In genomic region chr12:48331389-48331788, GRCh38 we compare ENCODE assay signal across 13 cellular contexts. TPM values are rescaled to one million over a fixed set of nuclear protein-coding genes. Genes with fewer than 3 reads are reported as not detected.
DNase-seq lines count a peak whose midpoint lies in the region; ATAC-seq and TF ChIP-seq lines count a peak whose summit lies in the region.
"Had no signal": no experiment of that assay in that cellular context is flagged by ENCODE, and none has a peak within 500 bp of the region (broad histone marks: within the 10 kb centered on the region; RNA-seq: fewer than 3 reads in every experiment).

No MANE protein-coding gene starts in this region.

- no peaks in the 10 kb centered on the region for H3K9me2 ChIP-seq in Karpas-422 (replicated peaks; ENCODE audit: insufficient read depth, low read length)
- H3K9me2 ChIP-seq in PC-9 (ENCODE audit: insufficient read depth) = no peaks in the 10 kb centered on the region

- peaks cover under 1 to 3% of the 10 kb centered on the region in 2 donors for H3K36me3 Mint-ChIP-seq in stimulated activated naive B cell treated with anti-CD40 and anti-IgM and Interleukin-4, amounts not matched to agents 10 μg/mL and 1 μg/mL and 100 μg/mL, for 72 hours
- H3K36me3 Mint-ChIP-seq: CD8-positive, alpha-beta T cell had no signal

- intact Hi-C loops in PC-9 (cut with micrococcal nuclease; ENCODE audit: unreplicated experiment) = no loop called here
- intact Hi-C loops in upper lobe of right lung (cut with DNase I) = no loop called here

- H3K4me1 Mint-ChIP-seq in stimulated activated naive B cell treated with anti-CD40 and anti-IgM and Interleukin-4, amounts not matched to agents 10 μg/mL and 1 μg/mL and 100 μg/mL, for 72 hours = peaks cover 0 to 9% of the 10 kb centered on the region in 2 donors
- H3K4me1 Mint-ChIP-seq: B cell, H9 had no signal

- no peak overlapping the region for H3K4me3 Mint-ChIP-seq in stimulated activated naive B cell treated with anti-CD40 and anti-IgM and Interleukin-4, amounts not matched to agents 10 μg/mL and 1 μg/mL and 100 μg/mL, for 72 hours
- H3K4me3 Mint-ChIP-seq: B cell; CD8-positive, alpha-beta T cell; H9 had no signal

- H3K4me1 ChIP-seq in Karpas-422 (ENCODE audit: low read length) (peaks cover 12% of the 10 kb centered on the region), PC-9 (replicated peaks; ENCODE audit: insufficient read depth) (peaks cover 6% of the 10 kb centered on the region), upper lobe of right lung (peaks cover 1% of the 10 kb centered on the region), osteoblast (ENCODE audit: insufficient read depth, low read length) (no peaks in the 10 kb centered on the region)

- no peak overlapping the region for H3K4me2 ChIP-seq in Karpas-422 (ENCODE audit: low read depth, low read length, poor library complexity, severe bottlenecking)
- H3K4me2 ChIP-seq in PC-9 = peak overlapping the region; percentile 31; the same call in 1 of the 2 replicates
- H3K4me2 ChIP-seq in osteoblast (ENCODE audit: insufficient read depth, low read length) = no peak overlapping the region
- H3K4me2 ChIP-seq: BLaER1 treated with 17β-estradiol and CSF1 and Interleukin-3, amounts not matched to agents 10 nM and 100 nM had no signal

- H3F3A ChIP-seq in PC-9 (ENCODE audit: insufficient read depth, low read depth) = 0 out of 2 replicates have a peak, but pooled peaks cover 10% of the 10 kb centered on the region

- H3K27me3 ChIP-seq in Karpas-422 (ENCODE audit: low read length) (no peaks in the 10 kb centered on the region), PC-9 (ENCODE audit: insufficient read depth, low read depth) (peaks cover 19% of the 10 kb centered on the region), upper lobe of right lung (peaks cover 3% of the 10 kb centered on the region), osteoblast (ENCODE audit: insufficient read depth, low read length) (no peaks in the 10 kb centered on the region)
- H3K27me3 ChIP-seq: BLaER1 treated with 17β-estradiol and CSF1 and Interleukin-3, amounts not matched to agents 10 nM and 100 nM had no signal

- H3K9me3 ChIP-seq in Karpas-422 (ENCODE audit: low read length) (no peaks in the 10 kb centered on the region), PC-9 (ENCODE audit: insufficient read depth, low read depth) (no peaks in the 10 kb centered on the region), upper lobe of right lung (no peaks in the 10 kb centered on the region), osteoblast (ENCODE audit: low read depth, low read length) (no peaks in the 10 kb centered on the region)

- H3K27me3 Mint-ChIP-seq in stimulated activated naive B cell treated with anti-CD40 and anti-IgM and Interleukin-4, amounts not matched to agents 10 μg/mL and 1 μg/mL and 100 μg/mL, for 72 hours = peaks cover 12 to 15% of the 10 kb centered on the region in 2 donors

- POLR2A ChIA-PET in PC-9 (lab: Charles Lee; ENCODE audit: unreplicated experiment) = no interaction called here

- H3K4me3 ChIP-seq in Karpas-422 (ENCODE audit: low read length) = no peak overlapping the region
- no peak overlapping the region for H3K4me3 ChIP-seq in PC-9
- H3K4me3 ChIP-seq in epithelial cell of esophagus (ENCODE audit: low read length) = no peak overlapping the region
- no peak overlapping the region for H3K4me3 ChIP-seq in upper lobe of right lung
- H3K4me3 ChIP-seq in osteoblast (ENCODE audit: insufficient read depth, low read length) = no peak overlapping the region
- H3K4me3 ChIP-seq: BLaER1 treated with 17β-estradiol and CSF1 and Interleukin-3, amounts not matched to agents 10 nM and 100 nM; GM12878 had no signal

- no TSS peak for BruUV-seq in PC-9 (replicated peaks; lab: Mats Ljungman, UMichigan)

- ATAC-seq in upper lobe of right lung = peak; percentile 34
- no peak for ATAC-seq in stimulated activated naive B cell treated with anti-CD40 and anti-IgM and Interleukin-4, amounts not matched to agents 10 μg/mL and 1 μg/mL and 100 μg/mL, for 72 hours (replicated peaks)
- ATAC-seq: CD8-positive, alpha-beta T cell; GM12878 had no signal

- H4K20me1 ChIP-seq in Karpas-422 (ENCODE audit: insufficient read depth, low read depth, low read length) (no peaks in the 10 kb centered on the region), PC-9 (ENCODE audit: insufficient read depth) (no peaks in the 10 kb centered on the region), osteoblast (ENCODE audit: insufficient read depth, low read length) (no peaks in the 10 kb centered on the region)
- H4K20me1 ChIP-seq: BLaER1 treated with 17β-estradiol and CSF1 and Interleukin-3, amounts not matched to agents 10 nM and 100 nM had no signal

- H3K9me3 Mint-ChIP-seq in stimulated activated naive B cell treated with anti-CD40 and anti-IgM and Interleukin-4, amounts not matched to agents 10 μg/mL and 1 μg/mL and 100 μg/mL, for 72 hours = no peaks in the 10 kb centered on the region
- H3K9me3 Mint-ChIP-seq: CD8-positive, alpha-beta T cell had no signal

- no peak overlapping the region for H3K9ac ChIP-seq in Karpas-422 (ENCODE audit: low read length)
- H3K9ac ChIP-seq: BLaER1 treated with 17β-estradiol and CSF1 and Interleukin-3, amounts not matched to agents 10 nM and 100 nM had no signal

- H2AFZ ChIP-seq in Karpas-422 (ENCODE audit: low read length) (no peak overlapping the region), PC-9 (no peak overlapping the region), osteoblast (ENCODE audit: low read length) (no peak overlapping the region)

- H3K79me2 ChIP-seq in Karpas-422 (ENCODE audit: low read length) = no peaks in the 10 kb centered on the region
- H3K79me2 ChIP-seq in PC-9 (ENCODE audit: low read depth) = no peaks in the 10 kb centered on the region
- no peaks in the 10 kb centered on the region for H3K79me2 ChIP-seq in osteoblast (ENCODE audit: insufficient read depth, low read length)

- no peak overlapping the region for H3K27ac Mint-ChIP-seq in stimulated activated naive B cell treated with anti-CD40 and anti-IgM and Interleukin-4, amounts not matched to agents 10 μg/mL and 1 μg/mL and 100 μg/mL, for 72 hours
- H3K27ac Mint-ChIP-seq: B cell; CD8-positive, alpha-beta T cell; H9 had no signal

- TF ChIP-seq CTCF in PC-9 (conservative IDR thresholded peaks at IDR 0.05) (no peak), epithelial cell of esophagus (IDR thresholded peaks at IDR 0.05; ENCODE audit: insufficient read depth, low read depth, low read length, missing control alignments) (no peak), upper lobe of right lung (IDR thresholded peaks at IDR 0.05) (no peak), osteoblast (IDR thresholded peaks at IDR 0.05; ENCODE audit: extremely low read depth, low read depth, low read length) (no peak)

- CTCF ChIA-PET in PC-9 (lab: Charles Lee) = no interaction called here

- H3K27ac ChIP-seq in Karpas-422 (ENCODE audit: low read length) (no peak overlapping the region), PC-9 (no peak overlapping the region), upper lobe of right lung (no peak overlapping the region), osteoblast (ENCODE audit: low read depth, low read length) (no peak overlapping the region)
- H3K27ac ChIP-seq: BLaER1 treated with 17β-estradiol and CSF1 and Interleukin-3, amounts not matched to agents 10 nM and 100 nM had no signal

- H3K36me3 ChIP-seq in Karpas-422 (ENCODE audit: insufficient read depth, low read length) (no peaks in the 10 kb centered on the region), PC-9 (ENCODE audit: low read depth) (no peaks in the 10 kb centered on the region), upper lobe of right lung (no peaks in the 10 kb centered on the region), osteoblast (ENCODE audit: insufficient read depth, low read length) (no peaks in the 10 kb centered on the region)
- H3K36me3 ChIP-seq: BLaER1 treated with 17β-estradiol and CSF1 and Interleukin-3, amounts not matched to agents 10 nM and 100 nM had no signal

- DNase-seq in Karpas-422 = peak; percentile 46
- peak in 1 of 2 experiments; percentile 74 for DNase-seq in PC-9
- DNase-seq in epithelial cell of esophagus (ENCODE audit: low read depth) = peak; percentile 59
- DNase-seq in upper lobe of right lung = no peak
- DNase-seq in osteoblast (ENCODE audit: insufficient read length, low spot score, missing footprints) = no peak
- no peak for DNase-seq in stimulated activated naive B cell treated with anti-CD40 and anti-IgM and Interleukin-4, amounts not matched to agents 10 μg/mL and 1 μg/mL and 100 μg/mL, for 72 hours
- DNase-seq: Calu3; CD8-positive, alpha-beta T cell; H9; IMR-90 had no signal

RNA-seq across cellular contexts. Expression of gene ZNF641, which starts 19.3 kb away (rescaled TPM):
- total RNA-seq in Karpas-422 (2014; rRNA removed; shearing (Covaris generic); ENCODE audit: low replicate concordance) = 16.7 and 21.6 TPM in 2 replicates
- 1.4 and 2.5 TPM in 2 replicates for total RNA-seq in PC-9 (2021)
- total RNA-seq in upper lobe of right lung = 30.9 TPM
- 14.1 and 19.2 TPM in 2 replicates for total RNA-seq in osteoblast

Comparison
In these comparisons a context has a peak if more than half of its experiments do, and no peak if none do; other contexts are left out.
1. DNase-seq: peak in Karpas-422 (single experiment) and epithelial cell of esophagus (single experiment); none in upper lobe of right lung (single experiment), osteoblast (single experiment) and stimulated activated naive B cell treated with anti-CD40 and anti-IgM and Interleukin-4, amounts not matched to agents 10 μg/mL and 1 μg/mL and 100 μg/mL, for 72 hours (single experiment).